In genomic region chr12:101004891-101005290, GRCh38 we compare ENCODE assay signal across 27 cellular contexts.
"Had no signal": no experiment of that assay in that cellular context is flagged by ENCODE, and none has a peak within 500 bp of the region (broad histone marks: within the 10 kb centered on the region; RNA-seq: fewer than 3 reads in every experiment).

No MANE protein-coding gene starts in this region.

- DNase-seq: activated CD4-positive, alpha-beta memory T cell treated with anti-CD3 and anti-CD28 coated beads, Interleukin-2, amount 10 ng/mL, durations not matched to agents 7 days and 5 days; activated CD4-positive, alpha-beta T cell treated with anti-CD3 and anti-CD28 coated beads for 48 hours; activated CD8-positive, alpha-beta memory T cell treated with anti-CD3 and anti-CD28 coated beads, Interleukin-2, amount 50 U/mL, for 48 hours; activated gamma-delta T cell treated with Interleukin-2 at 50 U/mL for 16 hours; activated T-cell treated with anti-CD3 and anti-CD28 coated beads, Interleukin-2, amount 50 U/mL, for 24 hours; body of pancreas; effector memory CD4-positive, alpha-beta T cell; heart right ventricle; kidney glomerular epithelial cell; left lung; lower lobe of right lung; mesenchymal stem cell; naive thymus-derived CD8-positive, alpha-beta T cell; nucleus accumbens; pancreas; stimulated activated CD4-positive, alpha-beta T cell treated with anti-CD3 and anti-CD28 coated beads, Interleukin-15, amount 100 ng/mL, for 24 hours; stimulated activated naive CD4-positive, alpha-beta T cell; T-helper 1 cell; tibial artery; upper lobe of right lung; WERI-Rb-1 had no signal

- ATAC-seq: activated CD4-positive, CD25-positive, alpha-beta regulatory T cell treated with anti-CD3 and anti-CD28 coated beads, Interleukin-2, amount 50 U/mL, for 24 hours; activated naive CD4-positive, alpha-beta T cell treated with anti-CD3 and anti-CD28 coated beads, Interleukin-2, amount 50 U/mL, for 72 hours; body of pancreas; heart right ventricle; left lung; lower lobe of right lung; naive thymus-derived CD8-positive, alpha-beta T cell; pancreas; upper lobe of right lung had no signal

- H3K27me3 ChIP-seq: body of pancreas, heart right ventricle, left lung, pancreas, right atrium auricular region, suprapubic skin, tibial artery, upper lobe of right lung had no signal

- H3K27ac Mint-ChIP-seq: activated CD4-positive, alpha-beta memory T cell treated with anti-CD3 and anti-CD28 coated beads, Interleukin-2, amount 10 ng/mL, durations not matched to agents 7 days and 5 days; activated naive CD4-positive, alpha-beta T cell treated with anti-CD3 and anti-CD28 coated beads, Interleukin-2, amount 50 U/mL, for 72 hours; activated T-cell treated with anti-CD3 and anti-CD28 coated beads, Interleukin-2, amount 50 U/mL, for 24 hours; naive thymus-derived CD8-positive, alpha-beta T cell had no signal

- H3K4me1 ChIP-seq: body of pancreas, heart right ventricle, left lung, lower lobe of right lung, pancreas, prostate gland, right atrium auricular region, suprapubic skin, tibial artery, upper lobe of right lung had no signal

- H3K4me3 ChIP-seq: body of pancreas, heart right ventricle, left lung, lower lobe of right lung, pancreas, prostate gland, right atrium auricular region, suprapubic skin, tibial artery, upper lobe of right lung had no signal

- H3K27me3 Mint-ChIP-seq: activated CD4-positive, alpha-beta memory T cell treated with anti-CD3 and anti-CD28 coated beads, Interleukin-2, amount 10 ng/mL, durations not matched to agents 7 days and 5 days; activated T-cell treated with anti-CD3 and anti-CD28 coated beads, Interleukin-2, amount 50 U/mL, for 24 hours had no signal

- H3K4me1 Mint-ChIP-seq: activated CD4-positive, alpha-beta memory T cell treated with anti-CD3 and anti-CD28 coated beads, Interleukin-2, amount 10 ng/mL, durations not matched to agents 7 days and 5 days; naive thymus-derived CD8-positive, alpha-beta T cell; neural crest cell had no signal

- H3K27ac ChIP-seq: body of pancreas, heart right ventricle, left lung, lower lobe of right lung, pancreas, prostate gland, right atrium auricular region, suprapubic skin, tibial artery, upper lobe of right lung, WERI-Rb-1 had no signal

- H3K4me3 Mint-ChIP-seq: activated CD4-positive, alpha-beta memory T cell treated with anti-CD3 and anti-CD28 coated beads, Interleukin-2, amount 10 ng/mL, durations not matched to agents 7 days and 5 days; activated T-cell treated with anti-CD3 and anti-CD28 coated beads, Interleukin-2, amount 50 U/mL, for 24 hours; naive thymus-derived CD8-positive, alpha-beta T cell; neural crest cell had no signal

- H3K9me3 ChIP-seq: body of pancreas, pancreas, prostate gland, suprapubic skin, upper lobe of right lung had no signal
